Comparison of ENCODE assay signal across 17 cellular contexts in genomic region chr3:138468886-138469285, GRCh38. TPM values are rescaled to one million over a fixed set of nuclear protein-coding genes. Genes with fewer than 3 reads are reported as not detected.
DNase-seq lines count a peak whose midpoint lies in the region; ATAC-seq and TF ChIP-seq lines count a peak whose summit lies in the region.
"Had no signal": no experiment of that assay in that cellular context is flagged by ENCODE, and none has a peak within 500 bp of the region (broad histone marks: within the 10 kb centered on the region; RNA-seq: fewer than 3 reads in every experiment).

No MANE protein-coding gene starts in this region.

- intact Hi-C loops in Right ventricle myocardium superior (cut with DNase I), result no loop called here
- intact Hi-C loops in cardiac septum (cut with DNase I), result no loop called here

- no peak for TF ChIP-seq CTCF in brain microvascular endothelial cell (IDR thresholded peaks at IDR 0.05; ENCODE audit: low read depth, low read length, missing control alignments)

- H3K4me3 ChIP-seq in brain microvascular endothelial cell (ENCODE audit: low read depth, low read length), result no peak overlapping the region
- H3K4me3 ChIP-seq: PC-9 had no signal

- peak; percentile 57 for ATAC-seq in Right ventricle myocardium superior (ENCODE audit: poor library complexity)
- no peak for ATAC-seq in activated T-cell treated with anti-CD3 and anti-CD28 coated beads, Interleukin-2, amount 50 U/mL, for 4 hours
- ATAC-seq: HCT116 had no signal

- no peak overlapping the region for H3K4me3 Mint-ChIP-seq in activated T-cell treated with anti-CD3 and anti-CD28 coated beads, Interleukin-2, amount 50 U/mL, for 4 hours
- H3K4me3 Mint-ChIP-seq: activated CD4-positive, alpha-beta memory T cell treated with anti-CD3 and anti-CD28 coated beads, Interleukin-2, amount 10 ng/mL, durations not matched to agents 7 days and 5 days; nephron progenitor cell; type B pancreatic cell had no signal

- peaks cover 2% of the 10 kb centered on the region for H3K27me3 Mint-ChIP-seq in activated T-cell treated with anti-CD3 and anti-CD28 coated beads, Interleukin-2, amount 50 U/mL, for 4 hours (ENCODE audit: low read depth)
- H3K27me3 Mint-ChIP-seq: type B pancreatic cell had no signal

- no peak overlapping the region for H3K27ac ChIP-seq in brain microvascular endothelial cell
- H3K27ac ChIP-seq: PC-9 had no signal

- no peaks in the 10 kb centered on the region for H3K27me3 ChIP-seq in brain microvascular endothelial cell (replicated peaks)

- in situ Hi-C loops in brain microvascular endothelial cell (cut with HindIII; ENCODE audit: low pct_ligation_motif_present, low sequenced_read_pairs), result no loop called here

- H3K4me1 Mint-ChIP-seq in activated T-cell treated with anti-CD3 and anti-CD28 coated beads, Interleukin-2, amount 50 U/mL, for 4 hours (ENCODE audit: low read depth), result no peaks in the 10 kb centered on the region
- H3K4me1 Mint-ChIP-seq: activated CD4-positive, alpha-beta memory T cell treated with anti-CD3 and anti-CD28 coated beads, Interleukin-2, amount 10 ng/mL, durations not matched to agents 7 days and 5 days had no signal

- H3K36me3 ChIP-seq in brain microvascular endothelial cell (replicated peaks), result no peaks in the 10 kb centered on the region

- H3K9me3 Mint-ChIP-seq in activated T-cell treated with anti-CD3 and anti-CD28 coated beads, Interleukin-2, amount 50 U/mL, for 4 hours, result no peaks in the 10 kb centered on the region
- H3K9me3 Mint-ChIP-seq: activated CD4-positive, alpha-beta memory T cell treated with anti-CD3 and anti-CD28 coated beads, Interleukin-2, amount 10 ng/mL, durations not matched to agents 7 days and 5 days; nephron progenitor cell; type B pancreatic cell had no signal

- DNase-seq in Right ventricle myocardium superior (no peak), cardiac septum (ENCODE audit: low spot score) (no peak), brain microvascular endothelial cell (peak; percentile 19), left kidney (ENCODE audit: low read depth, low spot score) (peak; percentile 38), NCI-H774 (lab: John Stamatoyannopoulos, UW) (no peak), GM19238 (ENCODE audit: insufficient read length, low spot score) (no peak), NCI-H2171 (lab: John Stamatoyannopoulos, UW) (no peak)
- no peak for DNase-seq in activated T-cell treated with anti-CD3 and anti-CD28 coated beads, Interleukin-2, amount 50 U/mL, for 4 hours
- DNase-seq: activated CD4-positive, alpha-beta memory T cell treated with anti-CD3 and anti-CD28 coated beads, Interleukin-2, amount 10 ng/mL, durations not matched to agents 7 days and 5 days; activated gamma-delta T cell; central memory CD4-positive, alpha-beta T cell; DMS153; NCI-H446; nephron progenitor cell; PC-9 had no signal

- no peaks in the 10 kb centered on the region for H3K36me3 Mint-ChIP-seq in activated T-cell treated with anti-CD3 and anti-CD28 coated beads, Interleukin-2, amount 50 U/mL, for 4 hours (ENCODE audit: insufficient read depth)
- H3K36me3 Mint-ChIP-seq: type B pancreatic cell had no signal

RNA-seq across cellular contexts. Expression of gene ESYT3, which starts 34.5 kb away (rescaled TPM):
- 0.65 TPM for total RNA-seq in Right ventricle myocardium superior
- 2.4 TPM for total RNA-seq in cardiac septum
- under 1 TPM; 0.05 to 0.19 (median 0.13) TPM for total RNA-seq in activated T-cell treated with anti-CD3 and anti-CD28 coated beads, Interleukin-2, amount 50 U/mL, for 4 hours

Comparison
In these comparisons a context has a peak if more than half of its experiments do, and no peak if none do; other contexts are left out.
1. DNase-seq: peak in brain microvascular endothelial cell (single experiment) and left kidney (single experiment); none in Right ventricle myocardium superior (single experiment), cardiac septum (single experiment), NCI-H774 (single experiment), activated T-cell treated with anti-CD3 and anti-CD28 coated beads, Interleukin-2, amount 50 U/mL, for 4 hours (single experiment), GM19238 (single experiment) and NCI-H2171 (single experiment).